In the genomic region with DNA sequence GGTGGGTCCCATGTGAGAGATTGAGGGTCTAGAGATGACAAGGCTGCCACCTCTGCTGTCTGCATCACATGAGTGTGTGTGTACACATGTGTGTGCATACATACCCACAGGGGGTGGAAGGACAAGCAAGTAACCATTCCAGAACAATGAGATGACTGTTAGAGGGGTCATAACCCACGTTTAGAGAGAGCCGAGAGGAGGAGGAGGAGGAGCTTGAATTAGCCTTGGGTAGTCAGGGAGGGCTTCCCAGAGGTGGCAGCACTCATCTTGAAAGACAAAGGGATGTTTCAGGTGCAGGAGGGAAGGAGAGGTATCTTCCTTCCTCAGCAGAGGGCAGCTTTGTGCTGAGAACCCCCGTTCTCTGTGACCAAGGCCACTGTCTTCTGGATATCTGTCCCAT, we compare ENCODE assay signal across 1 cellular context.
TF ChIP-seq lines count a peak whose summit lies in the region.

No MANE protein-coding gene starts in this region.

TF ChIP-seq in GM23338, 12 proteins besides CTCF, POLR2A, EP300 and RAD21 (continued from another document):
- TF ChIP-seq, protein P1, sequence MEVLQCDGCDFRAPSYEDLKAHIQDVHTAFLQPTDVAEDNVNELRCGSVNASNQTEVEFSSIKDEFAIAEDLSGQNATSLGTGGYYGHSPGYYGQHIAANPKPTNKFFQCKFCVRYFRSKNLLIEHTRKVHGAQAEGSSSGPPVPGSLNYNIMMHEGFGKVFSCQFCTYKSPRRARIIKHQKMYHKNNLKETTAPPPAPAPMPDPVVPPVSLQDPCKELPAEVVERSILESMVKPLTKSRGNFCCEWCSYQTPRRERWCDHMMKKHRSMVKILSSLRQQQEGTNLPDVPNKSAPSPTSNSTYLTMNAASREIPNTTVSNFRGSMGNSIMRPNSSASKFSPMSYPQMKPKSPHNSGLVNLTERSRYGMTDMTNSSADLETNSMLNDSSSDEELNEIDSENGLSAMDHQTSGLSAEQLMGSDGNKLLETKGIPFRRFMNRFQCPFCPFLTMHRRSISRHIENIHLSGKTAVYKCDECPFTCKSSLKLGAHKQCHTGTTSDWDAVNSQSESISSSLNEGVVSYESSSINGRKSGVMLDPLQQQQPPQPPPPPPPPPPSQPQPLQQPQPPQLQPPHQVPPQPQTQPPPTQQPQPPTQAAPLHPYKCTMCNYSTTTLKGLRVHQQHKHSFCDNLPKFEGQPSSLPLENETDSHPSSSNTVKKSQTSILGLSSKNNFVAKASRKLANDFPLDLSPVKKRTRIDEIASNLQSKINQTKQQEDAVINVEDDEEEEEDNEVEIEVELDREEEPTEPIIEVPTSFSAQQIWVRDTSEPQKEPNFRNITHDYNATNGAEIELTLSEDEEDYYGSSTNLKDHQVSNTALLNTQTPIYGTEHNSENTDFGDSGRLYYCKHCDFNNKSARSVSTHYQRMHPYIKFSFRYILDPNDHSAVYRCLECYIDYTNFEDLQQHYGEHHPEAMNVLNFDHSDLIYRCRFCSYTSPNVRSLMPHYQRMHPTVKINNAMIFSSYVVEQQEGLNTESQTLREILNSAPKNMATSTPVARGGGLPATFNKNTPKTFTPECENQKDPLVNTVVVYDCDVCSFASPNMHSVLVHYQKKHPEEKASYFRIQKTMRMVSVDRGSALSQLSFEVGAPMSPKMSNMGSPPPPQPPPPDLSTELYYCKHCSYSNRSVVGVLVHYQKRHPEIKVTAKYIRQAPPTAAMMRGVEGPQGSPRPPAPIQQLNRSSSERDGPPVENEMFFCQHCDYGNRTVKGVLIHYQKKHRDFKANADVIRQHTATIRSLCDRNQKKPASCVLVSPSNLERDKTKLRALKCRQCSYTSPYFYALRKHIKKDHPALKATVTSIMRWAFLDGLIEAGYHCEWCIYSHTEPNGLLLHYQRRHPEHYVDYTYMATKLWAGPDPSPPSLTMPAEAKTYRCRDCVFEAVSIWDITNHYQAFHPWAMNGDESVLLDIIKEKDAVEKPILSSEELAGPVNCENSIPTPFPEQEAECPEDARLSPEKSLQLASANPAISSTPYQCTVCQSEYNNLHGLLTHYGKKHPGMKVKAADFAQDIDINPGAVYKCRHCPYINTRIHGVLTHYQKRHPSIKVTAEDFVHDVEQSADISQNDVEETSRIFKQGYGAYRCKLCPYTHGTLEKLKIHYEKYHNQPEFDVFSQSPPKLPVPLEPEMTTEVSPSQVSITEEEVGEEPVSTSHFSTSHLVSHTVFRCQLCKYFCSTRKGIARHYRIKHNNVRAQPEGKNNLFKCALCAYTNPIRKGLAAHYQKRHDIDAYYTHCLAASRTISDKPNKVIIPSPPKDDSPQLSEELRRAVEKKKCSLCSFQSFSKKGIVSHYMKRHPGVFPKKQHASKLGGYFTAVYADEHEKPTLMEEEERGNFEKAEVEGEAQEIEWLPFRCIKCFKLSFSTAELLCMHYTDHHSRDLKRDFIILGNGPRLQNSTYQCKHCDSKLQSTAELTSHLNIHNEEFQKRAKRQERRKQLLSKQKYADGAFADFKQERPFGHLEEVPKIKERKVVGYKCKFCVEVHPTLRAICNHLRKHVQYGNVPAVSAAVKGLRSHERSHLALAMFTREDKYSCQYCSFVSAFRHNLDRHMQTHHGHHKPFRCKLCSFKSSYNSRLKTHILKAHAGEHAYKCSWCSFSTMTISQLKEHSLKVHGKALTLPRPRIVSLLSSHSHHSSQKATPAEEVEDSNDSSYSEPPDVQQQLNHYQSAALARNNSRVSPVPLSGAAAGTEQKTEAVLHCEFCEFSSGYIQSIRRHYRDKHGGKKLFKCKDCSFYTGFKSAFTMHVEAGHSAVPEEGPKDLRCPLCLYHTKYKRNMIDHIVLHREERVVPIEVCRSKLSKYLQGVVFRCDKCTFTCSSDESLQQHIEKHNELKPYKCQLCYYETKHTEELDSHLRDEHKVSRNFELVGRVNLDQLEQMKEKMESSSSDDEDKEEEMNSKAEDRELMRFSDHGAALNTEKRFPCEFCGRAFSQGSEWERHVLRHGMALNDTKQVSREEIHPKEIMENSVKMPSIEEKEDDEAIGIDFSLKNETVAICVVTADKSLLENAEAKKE (CRISPR knock-in tag; IDR thresholded peaks at IDR 0.05), result no peak
- no peak for TF ChIP-seq ETS1 (IDR thresholded peaks at IDR 0.05)
- TF ChIP-seq ZNF331 (CRISPR knock-in tag; IDR thresholded peaks at IDR 0.05; ENCODE audit: low read depth), result no peak
- TF ChIP-seq POLR2AphosphoS5 (IDR thresholded peaks at IDR 0.05; ENCODE audit: low read depth), result no peak
- TF ChIP-seq ZNF114 (CRISPR knock-in tag; IDR thresholded peaks at IDR 0.05), result no peak
- no peak for TF ChIP-seq NANOG (IDR thresholded peaks at IDR 0.05; ENCODE audit: borderline replicate concordance)
- TF ChIP-seq CREB1 (CRISPR knock-in tag; IDR thresholded peaks at IDR 0.05; ENCODE audit: low read depth), result no peak
